8 cellular contexts compared by ENCODE assay signal in the genomic region with DNA sequence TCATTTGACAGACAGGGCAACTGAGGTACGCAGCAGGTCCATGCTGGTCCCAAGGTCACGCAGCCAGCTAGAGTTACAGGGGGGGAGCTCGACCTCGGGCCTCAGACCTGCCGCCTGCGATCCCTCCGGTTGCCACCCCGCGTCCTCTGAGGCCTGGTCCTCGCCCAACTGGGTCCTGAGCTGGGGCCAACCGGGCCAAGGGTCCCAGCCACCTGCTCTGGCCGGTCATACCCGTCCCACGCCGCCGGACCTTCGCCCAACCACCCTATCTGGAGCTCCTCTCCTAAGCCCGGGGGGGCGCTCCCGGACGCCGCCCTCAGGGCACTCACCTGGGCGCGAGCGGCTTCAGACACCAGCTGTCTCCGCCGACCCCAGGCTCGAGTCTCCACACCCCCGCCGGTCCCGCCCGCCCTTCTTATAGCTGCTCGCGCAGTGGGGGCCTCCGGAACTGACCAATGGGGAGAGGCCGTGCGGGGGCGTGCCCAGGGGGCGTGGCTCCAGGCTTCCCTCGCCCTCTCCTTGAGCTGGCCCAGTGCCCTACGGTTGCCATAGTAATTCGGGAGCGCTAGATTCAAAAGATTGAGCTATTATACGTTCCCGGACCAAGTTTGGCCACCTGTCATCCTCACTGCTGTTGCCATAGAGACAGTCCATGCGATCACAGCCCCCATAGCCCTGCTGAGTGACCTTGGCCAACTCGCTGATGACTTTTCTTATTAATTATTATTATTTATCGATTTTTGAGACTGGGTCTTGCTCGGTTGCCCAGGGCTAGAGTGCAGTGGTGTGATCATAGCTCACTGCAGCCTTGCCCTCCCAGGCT. TPM values are rescaled to one million over a fixed set of nuclear protein-coding genes. Genes with fewer than 3 reads are reported as not detected.
DNase-seq lines count a peak whose midpoint lies in the region; ATAC-seq and TF ChIP-seq lines count a peak whose summit lies in the region.

A gene with protein sequence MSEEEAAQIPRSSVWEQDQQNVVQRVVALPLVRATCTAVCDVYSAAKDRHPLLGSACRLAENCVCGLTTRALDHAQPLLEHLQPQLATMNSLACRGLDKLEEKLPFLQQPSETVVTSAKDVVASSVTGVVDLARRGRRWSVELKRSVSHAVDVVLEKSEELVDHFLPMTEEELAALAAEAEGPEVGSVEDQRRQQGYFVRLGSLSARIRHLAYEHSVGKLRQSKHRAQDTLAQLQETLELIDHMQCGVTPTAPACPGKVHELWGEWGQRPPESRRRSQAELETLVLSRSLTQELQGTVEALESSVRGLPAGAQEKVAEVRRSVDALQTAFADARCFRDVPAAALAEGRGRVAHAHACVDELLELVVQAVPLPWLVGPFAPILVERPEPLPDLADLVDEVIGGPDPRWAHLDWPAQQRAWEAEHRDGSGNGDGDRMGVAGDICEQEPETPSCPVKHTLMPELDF (minus strand): TSS at position 389 of the 823 bp plus-strand sequence. CDS start 1,150 bp downstream, outside the sequence.

- POLR2A ChIA-PET in naive thymus-derived CD8-positive, alpha-beta T cell (lab: Charles Lee): interaction anchor here (0.8 to 1.0 kb wide), 2 partner anchors 10 kb away, joined by 3 read pairs; no protein-coding TSS in a partner anchor

- peak within 1 kb of the TSS in 1 of 4 experiments; percentile 9 for H3K4me3 ChIP-seq in fibroblast of lung (replicated peaks in 1 of 4; ENCODE audit: control extremely low read depth in 1 of 4, insufficient read depth in 1 of 4, low read depth in 3 of 4, low read length in 4 of 4)
- H3K4me3 ChIP-seq in suprapubic skin: peak within 1 kb of the TSS; percentile 2

- H3K9ac ChIP-seq in fibroblast of lung (ENCODE audit: insufficient read depth, low read length): no peak within 1 kb of the TSS

- ATAC-seq in naive thymus-derived CD8-positive, alpha-beta T cell: peak; percentile 89 to 90
- no peak for ATAC-seq in GM19328 (IDR thresholded peaks at IDR 0.05; ENCODE audit: unreplicated experiment)

- TF ChIP-seq EP300 in suprapubic skin (IDR thresholded peaks at IDR 0.05): no peak

- H3K4me1 ChIP-seq in fibroblast of lung (ENCODE audit: control insufficient read depth, extremely low read depth, insufficient read depth, low read length) (no peaks in the 10 kb centered on the region), suprapubic skin (peaks cover 8% of the 10 kb centered on the region)

- H3K4me2 ChIP-seq in fibroblast of lung (ENCODE audit: extremely low read depth, insufficient read depth, low read length): peak within 1 kb of the TSS; percentile 40

- H3K4me3 Mint-ChIP-seq in naive thymus-derived CD8-positive, alpha-beta T cell: peak within 1 kb of the TSS in 8 of 10 donors; percentile 33 to 74 (median 52)

- DNase-seq in NOMO-1 treated with DMSO at 0.1 percent for 48 hours (lab: John Stamatoyannopoulos, UW; ENCODE audit: unreplicated experiment) (peak; percentile 29), NOMO-1 treated with dmso at 0.1 percent for 144 hours (lab: John Stamatoyannopoulos, UW; ENCODE audit: unreplicated experiment) (no peak), NCI-H524 (lab: John Stamatoyannopoulos, UW) (peak; percentile 98 to 99), activated T-cell treated with anti-CD3 and anti-CD28 coated beads for 4 hours (peak; percentile 6), fibroblast of lung (ENCODE audit: low read depth in 2 of 2) (peak; percentile 29 to 47), suprapubic skin (ENCODE audit: low spot score in 2 of 2) (peak in 1 of 2 donors; percentile 78)
- peak in 9 of 10 donors; percentile 32 to 83 (median 54) for DNase-seq in naive thymus-derived CD8-positive, alpha-beta T cell

- H3K4me1 Mint-ChIP-seq in naive thymus-derived CD8-positive, alpha-beta T cell: peaks cover 4 to 12% (median 7%) of the 10 kb centered on the region in 4 donors

- H3K9me3 ChIP-seq in fibroblast of lung (ENCODE audit: control insufficient read depth, insufficient read depth, low read depth, low read length): no peaks in the 10 kb centered on the region
- no peaks in the 10 kb centered on the region for H3K9me3 ChIP-seq in suprapubic skin

- no peaks in the 10 kb centered on the region for H3K9me3 Mint-ChIP-seq in naive thymus-derived CD8-positive, alpha-beta T cell

- 16% methylated on average over 13 of the region's 49 CpGs for WGBS in suprapubic skin

- H3K27ac ChIP-seq in fibroblast of lung (ENCODE audit: insufficient read depth, low read length) (no peak within 1 kb of the TSS), suprapubic skin (no peak within 1 kb of the TSS)

- H3K36me3 Mint-ChIP-seq in naive thymus-derived CD8-positive, alpha-beta T cell: no peaks in the 10 kb centered on the region

- H4K20me1 ChIP-seq in fibroblast of lung (ENCODE audit: control insufficient read depth, extremely low read depth, insufficient read depth, low read length): no peaks in the 10 kb centered on the region

- H3K36me3 ChIP-seq in fibroblast of lung (ENCODE audit: control insufficient read depth, insufficient read depth, low read length) (no peaks in the 10 kb centered on the region), suprapubic skin (no peaks in the 10 kb centered on the region)

- TF ChIP-seq POLR2A in suprapubic skin (IDR thresholded peaks at IDR 0.05): no peak

- no peaks in the 10 kb centered on the region for H3K79me2 ChIP-seq in fibroblast of lung (ENCODE audit: control insufficient read depth, insufficient read depth, low read length)

- peak within 1 kb of the TSS in 2 of 10 donors; percentile 37 to 43 for H3K27ac Mint-ChIP-seq in naive thymus-derived CD8-positive, alpha-beta T cell

- H2AFZ ChIP-seq in fibroblast of lung (ENCODE audit: low read length): no peak within 1 kb of the TSS

- peaks cover 4% of the 10 kb centered on the region for H3K27me3 ChIP-seq in fibroblast of lung (ENCODE audit: control insufficient read depth, insufficient read depth, low read length)
- H3K27me3 ChIP-seq in suprapubic skin: peaks cover 44% of the 10 kb centered on the region

- TF ChIP-seq CTCF in fibroblast of lung (conservative IDR thresholded peaks at IDR 0.05 in 1 of 2, IDR thresholded peaks at IDR 0.05 in 1 of 2; ENCODE audit: low read depth in 1 of 2, low read length in 2 of 2) (no peak), suprapubic skin (IDR thresholded peaks at IDR 0.05) (no peak)

- H3K27me3 Mint-ChIP-seq in naive thymus-derived CD8-positive, alpha-beta T cell: peaks cover 3 to 35% (median 11%) of the 10 kb centered on the region in 5 donors

RNA-seq across cellular contexts. Expression of the gene that starts here (rescaled TPM):
- not detected in 2 replicates for total RNA-seq in fibroblast of lung
- not detected in 2 replicates for polyA plus RNA-seq in fibroblast of lung
- not detected in 2 replicates for polyA plus RNA-seq in fibroblast of lung (2012)
- not detected in 2 replicates for polyA minus RNA-seq in fibroblast of lung (ENCODE audit: low replicate concordance)
- 1 to 10 TPM; 2.3 to 2.6 TPM for total RNA-seq in naive thymus-derived CD8-positive, alpha-beta T cell
- under 1 TPM; 0.28 to 0.90 (median 0.30) TPM for polyA plus RNA-seq in naive thymus-derived CD8-positive, alpha-beta T cell
- total RNA-seq in suprapubic skin: 10 to 100 TPM in 1 of 4 donors, 1 to 10 TPM in 3; 1.8 to 16.4 (median 5.6) TPM

Comparison
In these comparisons a context has a peak if more than half of its experiments do, and no peak if none do; other contexts are left out.
1. Peak in DNase-seq and H3K4me2 ChIP-seq in fibroblast of lung; RNA of the gene not detected or under 1 TPM.